Comparison of ENCODE assay signal across 12 cellular contexts in genomic region chr6:92024071-92024470, GRCh38.
DNase-seq lines count a peak whose midpoint lies in the region; ATAC-seq lines count a peak whose summit lies in the region.
"Had no signal": no experiment of that assay in that cellular context is flagged by ENCODE, and none has a peak within 500 bp of the region (broad histone marks: within the 10 kb centered on the region; RNA-seq: fewer than 3 reads in every experiment).

No MANE protein-coding gene starts in this region.

- DNase-seq in NCI-H748 (lab: John Stamatoyannopoulos, UW; ENCODE audit: unreplicated experiment) (peak; percentile 40), NCI-H748 treated with DMSO at 0.1 percent for 48 hours (lab: John Stamatoyannopoulos, UW) (no peak), NCI-H1105 (lab: John Stamatoyannopoulos, UW) (peak; percentile 7), NCI-H1930 (lab: John Stamatoyannopoulos, UW) (peak; percentile 32 to 57), left kidney (ENCODE audit: low read depth, low spot score) (peak; percentile 8)
- DNase-seq: CD8-positive, alpha-beta T cell; COR-L47; DMS153; GF-D8 had no signal

- ATAC-seq in HG02884 (IDR thresholded peaks at IDR 0.05; ENCODE audit: unreplicated experiment) = no peak
- no peak for ATAC-seq in GM18520 (IDR thresholded peaks at IDR 0.05; ENCODE audit: unreplicated experiment)
- ATAC-seq: A549; CD8-positive, alpha-beta T cell had no signal
